In the genomic region with DNA sequence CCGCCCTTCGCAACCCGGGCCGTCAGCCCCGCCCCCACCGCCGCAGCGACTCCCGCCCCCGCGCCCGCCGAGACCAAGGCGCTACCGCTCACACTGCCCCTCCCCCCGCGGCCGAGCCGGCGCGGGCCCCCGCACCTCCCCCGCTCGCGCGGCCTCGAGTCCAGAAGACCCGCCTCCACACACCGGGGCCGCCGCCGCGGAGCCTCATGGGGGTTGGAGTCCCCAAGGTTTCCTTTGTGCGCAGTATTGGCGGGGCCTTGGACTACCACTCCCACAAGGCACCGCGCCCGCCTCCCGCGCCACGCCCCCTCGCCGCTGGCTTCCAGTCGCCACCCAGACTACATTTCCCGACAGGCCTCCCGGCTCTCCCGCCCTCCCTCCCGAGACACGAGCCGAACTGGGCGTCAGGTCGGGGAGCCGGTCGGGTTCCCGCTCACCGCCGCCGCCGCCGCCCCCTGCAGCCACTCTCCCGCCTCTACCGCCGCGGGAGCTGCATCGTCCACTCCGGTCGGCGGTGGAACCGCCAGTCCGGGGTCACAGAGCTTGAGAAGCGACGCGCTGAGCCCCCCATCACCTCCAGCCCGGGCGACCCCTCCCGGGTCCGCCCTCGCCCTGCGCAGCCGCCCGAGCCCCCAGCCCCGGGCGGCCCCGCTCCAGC, we compare ENCODE assay signal across 8 cellular contexts. TPM values are rescaled to one million over a fixed set of nuclear protein-coding genes. Genes with fewer than 3 reads are reported as not detected.
DNase-seq lines count a peak whose midpoint lies in the region; ATAC-seq, FAIRE-seq and TF ChIP-seq lines count a peak whose summit lies in the region.

A gene (plus strand): TSS at position 371 of the 658 bp plus-strand sequence. CDS start 336 bp downstream, outside the sequence.

- TF ChIP-seq POLR2A in GM18951 (IDR thresholded peaks at IDR 0.05; ENCODE audit: extremely low read depth, insufficient read depth, insufficient read length), result peak; percentile 53

- no TSS peak for BruUV-seq in mammary epithelial cell (replicated peaks; lab: Mats Ljungman, UMichigan)

- intact Hi-C loops in mammary epithelial cell (cut with micrococcal nuclease), result loop anchor here (1.0 kb wide), 2 partner anchors 12 kb away; no protein-coding TSS in a partner anchor

- H3K27ac ChIP-seq in mammary epithelial cell (ENCODE audit: insufficient read depth, low read depth, low read length), result peak within 1 kb of the TSS; percentile 84
- H3K27ac ChIP-seq in small intestine (ENCODE audit: low read depth in 1 of 2, low read length in 1 of 2), result peak within 1 kb of the TSS; percentile 88 to 91

- TF ChIP-seq CTCF in WI38 (IDR thresholded peaks at IDR 0.05; ENCODE audit: low read depth, low read length) (no peak), mammary epithelial cell (conservative IDR thresholded peaks at IDR 0.05 in 1 of 2, IDR thresholded peaks at IDR 0.05 in 1 of 2; ENCODE audit: extremely low read depth in 1 of 2, insufficient read depth in 1 of 2, low read depth in 1 of 2, low read length in 2 of 2) (no peak)

- no peaks in the 10 kb centered on the region for H4K20me1 ChIP-seq in mammary epithelial cell (ENCODE audit: insufficient read depth, low read length)

- DNase-seq in AG08395 (ENCODE audit: low spot score), result peak; percentile 99
- peak; percentile 99 for DNase-seq in NCI-H2227 treated with DMSO at 0.1 percent for 48 hours (lab: John Stamatoyannopoulos, UW)
- peak; percentile 99 for DNase-seq in mammary epithelial cell
- DNase-seq in iPS-NIHi11 (ENCODE audit: low spot score), result peak; percentile 98
- peak; percentile 99 for DNase-seq in small intestine

- H3K4me1 ChIP-seq in mammary epithelial cell (ENCODE audit: insufficient read depth, low read length) (peaks cover 23% of the 10 kb centered on the region), small intestine (ENCODE audit: control insufficient read depth in 2 of 2, insufficient read depth in 1 of 2, low read depth in 1 of 2, low read length in 1 of 2) (no peaks in the 10 kb centered on the region)

- peak within 1 kb of the TSS; percentile 91 for H3K9ac ChIP-seq in mammary epithelial cell (ENCODE audit: insufficient read depth, low read length)

- no peaks in the 10 kb centered on the region for H3K27me3 ChIP-seq in mammary epithelial cell (ENCODE audit: insufficient read depth, low read length)
- no peaks in the 10 kb centered on the region for H3K27me3 ChIP-seq in small intestine (ENCODE audit: control insufficient read depth in 2 of 2, insufficient read depth in 2 of 2, low read length in 2 of 2)

- 6% methylated on average over 14 of the region's 84 CpGs for WGBS in mammary epithelial cell (ENCODE audit: low coverage, missing lambda C conversion rate)
- WGBS in small intestine, 3 donors, result 0 to 1% (median 1%) methylated on average over 24 to 84 of the region's 84 CpGs

- CTCF ChIA-PET in mammary epithelial cell (lab: Charles Lee; ENCODE audit: low non-redundant PET), result no interaction called here

- no peak for FAIRE-seq in small intestine (lab: Jason Lieb, UNC)

- in situ Hi-C loops in GM18951 (cut with MboI; ENCODE audit: low sequenced_read_pairs, unreplicated experiment) (no loop called here), mammary epithelial cell (cut with MboI; ENCODE audit: low sequenced_read_pairs in 2 of 2) (no loop called here)

- peak within 1 kb of the TSS; percentile 73 for H3K4me2 ChIP-seq in mammary epithelial cell (ENCODE audit: insufficient read depth, low read depth, low read length)

- H3K36me3 ChIP-seq in mammary epithelial cell (ENCODE audit: insufficient read depth, low read length) (peaks cover 1% of the 10 kb centered on the region), small intestine (ENCODE audit: control insufficient read depth in 2 of 2, insufficient read depth in 2 of 2, low read length in 2 of 2) (no peaks in the 10 kb centered on the region)

- peak within 1 kb of the TSS; percentile 85 for H3K4me3 ChIP-seq in WI38 (ENCODE audit: low read depth, low read length)
- peak within 1 kb of the TSS; percentile 77 to 89 (median 88) for H3K4me3 ChIP-seq in mammary epithelial cell (replicated peaks in 1 of 3; ENCODE audit: insufficient read depth in 1 of 3, low read depth in 2 of 3, low read length in 3 of 3)
- H3K4me3 ChIP-seq in small intestine (ENCODE audit: low read depth in 1 of 2, low read length in 2 of 2), result peak within 1 kb of the TSS; percentile 99

- peak within 1 kb of the TSS; percentile 79 for H2AFZ ChIP-seq in mammary epithelial cell (ENCODE audit: low read depth, low read length)

- peaks cover 52% of the 10 kb centered on the region for H3K79me2 ChIP-seq in mammary epithelial cell (ENCODE audit: insufficient read depth, low read length)

- peak; percentile 92 for ATAC-seq in HG03175 (IDR thresholded peaks at IDR 0.05; ENCODE audit: unreplicated experiment)

- dilution Hi-C loops in mammary epithelial cell (cut with HindIII; ENCODE audit: low sequenced_read_pairs), result no loop called here

- no peaks in the 10 kb centered on the region for H3K9me3 ChIP-seq in mammary epithelial cell (replicated peaks; ENCODE audit: insufficient read depth, low read length)
- H3K9me3 ChIP-seq in small intestine (ENCODE audit: control insufficient read depth, low read depth), result no peaks in the 10 kb centered on the region

RNA-seq across cellular contexts. Expression of the gene that starts here (rescaled TPM):
- 10 to 100 TPM; 11.8 to 16.3 TPM for total RNA-seq in mammary epithelial cell
- polyA plus RNA-seq in mammary epithelial cell, result 7.4 TPM
- 8.7 TPM for polyA minus RNA-seq in mammary epithelial cell
- 1 to 10 TPM; 4.0 to 5.0 (median 4.6) TPM for polyA plus RNA-seq in small intestine

Comparison
In these comparisons a context has a peak if more than half of its experiments do, and no peak if none do; other contexts are left out.
1. Peak in every context shown above with its lines: DNase-seq, ATAC-seq, H3K4me3 ChIP-seq and H3K27ac ChIP-seq.